ENCODE assay signal across 7 cellular contexts in the genomic region with DNA sequence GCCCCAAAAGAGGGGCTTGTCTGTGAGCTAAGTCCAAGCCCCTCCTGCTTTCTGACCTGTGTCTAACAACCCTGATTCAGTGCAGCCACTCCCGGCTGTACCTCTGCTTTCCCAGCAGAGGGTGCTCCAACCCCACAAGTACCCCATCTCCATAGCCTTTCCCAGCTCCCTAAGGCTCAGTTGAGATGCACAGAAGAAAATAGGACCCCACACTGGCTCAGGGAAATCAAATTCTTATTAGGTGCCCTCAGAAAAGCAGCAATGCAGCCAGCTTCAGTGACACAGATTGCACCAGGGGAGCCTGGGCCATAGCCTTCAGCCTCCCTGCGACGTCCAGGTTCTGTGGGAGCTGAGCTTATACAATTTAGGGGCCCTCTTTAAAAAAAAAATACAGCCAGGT. TPM values are rescaled to one million over a fixed set of nuclear protein-coding genes. Genes with fewer than 3 reads are reported as not detected.
DNase-seq lines count a peak whose midpoint lies in the region; ATAC-seq and TF ChIP-seq lines count a peak whose summit lies in the region.

No MANE protein-coding gene starts in this region.

- no peaks in the 10 kb centered on the region for H3K36me3 ChIP-seq in ascending aorta

- DNase-seq in NCI-H1417 (lab: John Stamatoyannopoulos, UW), result peak; percentile 58 to 88 (median 80)
- DNase-seq in SW480 (ENCODE audit: low spot score), result peak; percentile 83
- DNase-seq in ascending aorta (ENCODE audit: low spot score in 2 of 2), result no peak
- DNase-seq in right cardiac atrium, result peak; percentile 39 to 77 (median 70)
- peak; percentile 34 for DNase-seq in retinal pigment epithelial cell (ENCODE audit: low read depth)
- DNase-seq in GM19238 (ENCODE audit: insufficient read length, low spot score), result no peak

- H3K9me3 ChIP-seq in ascending aorta (no peaks in the 10 kb centered on the region), right cardiac atrium (ENCODE audit: control insufficient read depth, low read length) (no peaks in the 10 kb centered on the region)

- H3K4me3 ChIP-seq in ascending aorta (no peak overlapping the region), right cardiac atrium (ENCODE audit: low read length) (no peak overlapping the region), retinal pigment epithelial cell (ENCODE audit: low read length) (no peak overlapping the region)

- H3K27ac ChIP-seq in ascending aorta (no peak overlapping the region), right cardiac atrium (ENCODE audit: low read length) (no peak overlapping the region)

- H3K27me3 ChIP-seq in ascending aorta (no peaks in the 10 kb centered on the region), right cardiac atrium (ENCODE audit: control insufficient read depth, insufficient read depth) (no peaks in the 10 kb centered on the region)

- WGBS in right cardiac atrium, result 55% methylated on average over 3 of the region's 3 CpGs

- H3K4me1 ChIP-seq in ascending aorta, result no peaks in the 10 kb centered on the region
- H3K4me1 ChIP-seq in right cardiac atrium (ENCODE audit: control insufficient read depth, insufficient read depth, low read length), result no peaks in the 10 kb centered on the region

- peak; percentile 83 to 85 for ATAC-seq in right cardiac atrium

- TF ChIP-seq CTCF in GM12873 (IDR thresholded peaks at IDR 0.05; ENCODE audit: insufficient read depth, low read depth, low read length, missing control alignments) (peak; percentile 84), ascending aorta (IDR thresholded peaks at IDR 0.05) (peak; percentile 91 to 93 (median 91)), retinal pigment epithelial cell (conservative IDR thresholded peaks at IDR 0.05; ENCODE audit: low read depth, low read length) (peak; percentile 98)

- intact Hi-C loops in ascending aorta (cut with DNase I) (loop anchor here (1.0 to 10.0 kb wide), 4 partner anchors 37 to 249 kb away; no protein-coding TSS in a partner anchor), right cardiac atrium (cut with DNase I) (loop anchor here (1.0 to 10.0 kb wide), 5 partner anchors 191 to 439 kb away; no protein-coding TSS in a partner anchor)

RNA-seq across cellular contexts. Expression of gene LRRC74A, which starts 49.9 kb away (rescaled TPM):
- total RNA-seq in ascending aorta (not detected), right cardiac atrium (1 to 10 TPM in 1 of 4 donors, not detected in 3; 1.1 TPM)
- polyA plus RNA-seq in right cardiac atrium, result not detected

Comparison
In these comparisons a context has a peak if more than half of its experiments do, and no peak if none do; other contexts are left out.
1. DNase-seq: peak in NCI-H1417 (3 of 3), SW480 (single experiment), right cardiac atrium (3 of 3) and retinal pigment epithelial cell (single experiment); none in ascending aorta (0 of 2) and GM19238 (single experiment).
2. Peak in every context shown above with its lines, with median percentiles within 50 percentile points of each other: CTCF ChIP-seq.